2 cellular contexts compared by ENCODE assay signal in genomic region chr7:5615190-5616070, GRCh38.
TF ChIP-seq lines count a peak whose summit lies in the region.

No MANE protein-coding gene starts in this region.

TF ChIP-seq in K562, 482 proteins besides CTCF, POLR2A, EP300 and RAD21:
- TF ChIP-seq CC2D1A (IDR thresholded peaks at IDR 0.05): no peak
- no peak for TF ChIP-seq HMG20B (CRISPR knock-in tag; IDR thresholded peaks at IDR 0.05)
- peak; percentile 44 for TF ChIP-seq RBM22 (IDR thresholded peaks at IDR 0.05; ENCODE audit: low read depth, low read length, poor library complexity, severe bottlenecking)
- peak; percentile 39; the same call in 1 of the 2 replicates for TF ChIP-seq POLR2G (IDR thresholded peaks at IDR 0.05; ENCODE audit: low read depth, low read length)
TF ChIP-seq in K562: peak in this region for 2.

TF ChIP-seq in HepG2, 621 proteins besides CTCF, POLR2A, EP300 and RAD21:
- TF ChIP-seq ZNF740 (CRISPR knock-in tag; IDR thresholded peaks at IDR 0.05): no peak
- TF ChIP-seq AGO2 (optimal IDR thresholded peaks at IDR 0.05; ENCODE audit: low read depth, low read length): peak; percentile 47
TF ChIP-seq in HepG2: peak in this region for 1.
